Comparison of ENCODE assay signal across 17 cellular contexts in genomic region chr3:129836381-129837056, GRCh38. TPM values are rescaled to one million over a fixed set of nuclear protein-coding genes. Genes with fewer than 3 reads are reported as not detected.
A peak's percentile ranks its signal among the peaks of the same experiment; 100 is the strongest.
DNase-seq lines count a peak whose midpoint lies in the region; ATAC-seq and TF ChIP-seq lines count a peak whose summit lies in the region.
"Had no signal": no experiment of that assay in that cellular context is flagged by ENCODE, and none has a peak within 500 bp of the region (broad histone marks: within the 10 kb centered on the region; RNA-seq: fewer than 3 reads in every experiment).

No MANE protein-coding gene starts in this region.

- TF ChIP-seq CTCF in fibroblast of the aortic adventitia (IDR thresholded peaks at IDR 0.05; ENCODE audit: insufficient read depth, low read length) (no peak), parathyroid adenoma (IDR thresholded peaks at IDR 0.05) (no peak), tibial nerve (IDR thresholded peaks at IDR 0.05) (no peak)

- no peaks in the 10 kb centered on the region for H3K9me3 Mint-ChIP-seq in activated T-helper 17 cell treated with anti-CD3 and anti-CD28 coated beads, Interleukin-2, amount 50 U/mL, for 72 hours

- H3K9ac ChIP-seq in parathyroid adenoma = no peak overlapping the region

- H3K27ac ChIP-seq in SJSA1 = peak overlapping the region; percentile 25; the same call in 1 of the 2 replicates
- H3K27ac ChIP-seq in parathyroid adenoma = no peak overlapping the region
- no peak overlapping the region for H3K27ac ChIP-seq in tibial nerve
- H3K27ac ChIP-seq: C4-2B, heart left ventricle had no signal

- TF ChIP-seq POLR2A in tibial nerve (IDR thresholded peaks at IDR 0.05) = no peak

- no peak overlapping the region for H3K27ac Mint-ChIP-seq in activated T-helper 17 cell treated with anti-CD3 and anti-CD28 coated beads, Interleukin-2, amount 50 U/mL, for 72 hours

- peaks cover 6% of the 10 kb centered on the region for H3K4me1 Mint-ChIP-seq in activated T-helper 17 cell treated with anti-CD3 and anti-CD28 coated beads, Interleukin-2, amount 50 U/mL, for 72 hours

- no peak overlapping the region for H3K4me3 Mint-ChIP-seq in activated T-helper 17 cell treated with anti-CD3 and anti-CD28 coated beads, Interleukin-2, amount 50 U/mL, for 72 hours

- peaks cover 15% of the 10 kb centered on the region for H3K36me3 Mint-ChIP-seq in activated T-helper 17 cell treated with anti-CD3 and anti-CD28 coated beads, Interleukin-2, amount 50 U/mL, for 72 hours (ENCODE audit: low read depth)

- H3K4me2 ChIP-seq in parathyroid adenoma (ENCODE audit: low read length) = peak overlapping the region; percentile 6

- no peak for TF ChIP-seq EP300 in tibial nerve (IDR thresholded peaks at IDR 0.05)

- H3K27me3 Mint-ChIP-seq in activated T-helper 17 cell treated with anti-CD3 and anti-CD28 coated beads, Interleukin-2, amount 50 U/mL, for 72 hours = no peaks in the 10 kb centered on the region

- H3K27me3 ChIP-seq in H7 (ENCODE audit: control insufficient read depth, insufficient read depth, low read length) = no peaks in the 10 kb centered on the region
- H3K27me3 ChIP-seq in SJSA1 (replicated peaks) = no peaks in the 10 kb centered on the region
- no peaks in the 10 kb centered on the region for H3K27me3 ChIP-seq in parathyroid adenoma (ENCODE audit: control insufficient read depth, insufficient read depth, low read length)
- no peaks in the 10 kb centered on the region for H3K27me3 ChIP-seq in tibial nerve
- H3K27me3 ChIP-seq: heart left ventricle had no signal

- no peak overlapping the region for H2AFZ ChIP-seq in parathyroid adenoma

- H3K4me3 ChIP-seq in H7 (ENCODE audit: insufficient read depth, low read depth, low read length) (no peak overlapping the region), SJSA1 (no peak overlapping the region), fibroblast of the aortic adventitia (ENCODE audit: low read depth, low read length) (no peak overlapping the region), parathyroid adenoma (ENCODE audit: low read depth, low read length) (no peak overlapping the region), tibial nerve (no peak overlapping the region)
- H3K4me3 ChIP-seq: heart left ventricle, smooth muscle cell had no signal

- no peak for ATAC-seq in HG03108 (IDR thresholded peaks at IDR 0.05; ENCODE audit: unreplicated experiment)
- no peak for ATAC-seq in activated T-helper 17 cell treated with anti-CD3 and anti-CD28 coated beads, Interleukin-2, amount 50 U/mL, for 72 hours (replicated peaks)
- ATAC-seq: heart left ventricle, Panc1 had no signal

- H3K36me3 ChIP-seq in H7 (replicated peaks; ENCODE audit: control insufficient read depth, insufficient read depth, low read length) = no peaks in the 10 kb centered on the region
- H3K36me3 ChIP-seq in SJSA1 = no peaks in the 10 kb centered on the region
- no peaks in the 10 kb centered on the region for H3K36me3 ChIP-seq in parathyroid adenoma (ENCODE audit: control insufficient read depth, insufficient read depth, low read length)
- H3K36me3 ChIP-seq in tibial nerve = peaks cover 0 to 7% (median 0%) of the 10 kb centered on the region in 3 donors
- H3K36me3 ChIP-seq: heart left ventricle had no signal

- H3K9me3 ChIP-seq in SJSA1 (replicated peaks) (no peaks in the 10 kb centered on the region), parathyroid adenoma (ENCODE audit: control insufficient read depth, low read length) (no peaks in the 10 kb centered on the region), tibial nerve (no peaks in the 10 kb centered on the region)
- H3K9me3 ChIP-seq: heart left ventricle had no signal

- no peaks in the 10 kb centered on the region for H3K79me2 ChIP-seq in parathyroid adenoma

- WGBS in tibial nerve, 2 donors = 31 to 36% methylated on average over 2 of the region's 2 CpGs

- DNase-seq in H7 (peak; percentile 28), SJSA1 (ENCODE audit: low read depth in 1 of 2, low spot score in 2 of 2) (no peak), fibroblast of the aortic adventitia (ENCODE audit: low read depth) (peak; percentile 14), tibial nerve (ENCODE audit: low spot score in 2 of 2) (no peak)
- DNase-seq: activated CD4-positive, alpha-beta T cell treated with anti-CD3 and anti-CD28 coated beads, Interleukin-2, amount 50 U/mL, for 48 hours; activated gamma-delta T cell; GOT3; heart left ventricle; MM.1S; NCI-H2171 treated with DMSO at 0.1 percent for 48 hours; T-helper 2 cell had no signal

- peaks cover 29% of the 10 kb centered on the region for H3K4me1 ChIP-seq in SJSA1 (replicated peaks)
- no peaks in the 10 kb centered on the region for H3K4me1 ChIP-seq in parathyroid adenoma
- peaks cover 0 to 37% (median 3%) of the 10 kb centered on the region in 4 donors for H3K4me1 ChIP-seq in tibial nerve

RNA-seq across cellular contexts. Expression of gene TMCC1, which starts 57.0 kb away (rescaled TPM):
- 24.5 and 29.9 TPM in 2 replicates for total RNA-seq in H7 (2014; rRNA removed; shearing (Covaris generic))
- 7.9 and 11.4 TPM in 2 replicates for total RNA-seq in SJSA1 (2014; rRNA removed; shearing (Covaris generic))
- total RNA-seq in fibroblast of the aortic adventitia (ENCODE audit: low replicate concordance) (11.2 and 16.9 TPM in 2 replicates), tibial nerve (10 to 100 TPM; 19.9 to 27.9 (median 23.1) TPM)
- total RNA-seq in activated T-helper 17 cell treated with anti-CD3 and anti-CD28 coated beads, Interleukin-2, amount 50 U/mL, for 72 hours = 10 to 100 TPM; 16.4 to 19.5 TPM

Comparison
In these comparisons a context has a peak if more than half of its experiments do, and no peak if none do; other contexts are left out.
1. DNase-seq: peak in H7 (single experiment) and fibroblast of the aortic adventitia (single experiment); none in SJSA1 (0 of 2) and tibial nerve (0 of 2).